In the genomic region with DNA sequence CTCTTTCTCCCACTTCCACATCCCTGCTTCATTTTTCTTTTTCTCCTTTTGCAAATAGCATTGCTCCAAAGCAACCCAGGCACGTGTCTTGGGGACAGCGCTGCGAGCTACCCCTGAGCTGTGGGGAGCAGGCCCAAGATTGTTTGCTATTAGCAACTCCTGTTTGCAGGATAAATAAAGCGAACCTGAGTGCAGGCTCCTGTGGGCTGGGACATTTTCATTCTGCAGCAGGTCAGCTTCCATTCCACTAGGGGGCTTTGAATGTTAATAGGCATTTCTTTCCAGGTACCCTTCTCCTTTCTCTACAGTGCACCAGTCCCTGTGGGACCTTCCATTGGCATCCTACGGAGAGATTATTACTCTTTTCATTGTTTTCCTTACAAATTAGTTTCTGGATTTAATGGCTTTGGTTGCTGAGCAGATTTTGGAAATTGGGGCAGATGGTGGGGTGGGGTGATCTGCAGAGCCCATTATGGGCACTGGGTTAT, we compare ENCODE assay signal across 8 cellular contexts. TPM values are rescaled to one million over a fixed set of nuclear protein-coding genes. Genes with fewer than 3 reads are reported as not detected.
DNase-seq lines count a peak whose midpoint lies in the region; ATAC-seq and TF ChIP-seq lines count a peak whose summit lies in the region.

No MANE protein-coding gene starts in this region.

- no peaks in the 10 kb centered on the region for H3K36me3 Mint-ChIP-seq in stimulated activated memory B cell treated with anti-CD40 and anti-IgM and Interleukin-4, amounts not matched to agents 10 μg/mL and 1 μg/mL and 100 μg/mL, for 72 hours

- DNase-seq in SIG-M5 treated with dmso at 0.1 percent for 504 hours (lab: John Stamatoyannopoulos, UW; ENCODE audit: unreplicated experiment) (peak; percentile 78), SIG-M5 (lab: John Stamatoyannopoulos, UW) (no peak), NCI-H460 (ENCODE audit: extremely low read depth, low read depth) (peak; percentile 1), epithelial cell of proximal tubule (ENCODE audit: low read depth) (no peak), NCI-H446 treated with DMSO at 0.1 percent for 48 hours (lab: John Stamatoyannopoulos, UW) (no peak)
- no peak for DNase-seq in activated CD4-positive, alpha-beta T cell treated with anti-CD3 and anti-CD28 coated beads, Interleukin-2, amount 50 U/mL, for 4 hours

- peak; percentile 20 for ATAC-seq in stimulated activated memory B cell treated with anti-CD40 and anti-IgM and Interleukin-4, amounts not matched to agents 10 μg/mL and 1 μg/mL and 100 μg/mL, for 72 hours
- no peak for ATAC-seq in GM21576 (IDR thresholded peaks at IDR 0.05; ENCODE audit: unreplicated experiment)

- H3K27me3 Mint-ChIP-seq in stimulated activated memory B cell treated with anti-CD40 and anti-IgM and Interleukin-4, amounts not matched to agents 10 μg/mL and 1 μg/mL and 100 μg/mL, for 72 hours: no peaks in the 10 kb centered on the region

- no peak overlapping the region for H3K27ac Mint-ChIP-seq in stimulated activated memory B cell treated with anti-CD40 and anti-IgM and Interleukin-4, amounts not matched to agents 10 μg/mL and 1 μg/mL and 100 μg/mL, for 72 hours

- no peak overlapping the region for H3K4me3 ChIP-seq in epithelial cell of proximal tubule (ENCODE audit: low read depth, low read length)

- TF ChIP-seq CTCF in epithelial cell of proximal tubule (conservative IDR thresholded peaks at IDR 0.05; ENCODE audit: low read depth, low read length): peak; percentile 65

- H3K4me3 Mint-ChIP-seq in stimulated activated memory B cell treated with anti-CD40 and anti-IgM and Interleukin-4, amounts not matched to agents 10 μg/mL and 1 μg/mL and 100 μg/mL, for 72 hours: no peak overlapping the region

- no peaks in the 10 kb centered on the region for H3K4me1 Mint-ChIP-seq in stimulated activated memory B cell treated with anti-CD40 and anti-IgM and Interleukin-4, amounts not matched to agents 10 μg/mL and 1 μg/mL and 100 μg/mL, for 72 hours

- H3K9me3 Mint-ChIP-seq in stimulated activated memory B cell treated with anti-CD40 and anti-IgM and Interleukin-4, amounts not matched to agents 10 μg/mL and 1 μg/mL and 100 μg/mL, for 72 hours: no peaks in the 10 kb centered on the region

RNA-seq across cellular contexts. Expression of gene OLFML3, which starts 54.0 kb away (rescaled TPM):
- 0.40 and 0.45 TPM in 2 replicates for total RNA-seq in NCI-H460 (2014; rRNA removed; shearing (Covaris generic))
- polyA plus RNA-seq in NCI-H460 (2014; cell fraction: nucleus; rRNA removed): 1.7 and 2.4 TPM in 2 replicates
- total RNA-seq in epithelial cell of proximal tubule: 0.12 and 1.0 TPM in 2 replicates

Comparison
In these comparisons a context has a peak if more than half of its experiments do, and no peak if none do; other contexts are left out.
1. DNase-seq: peak in SIG-M5 treated with dmso at 0.1 percent for 504 hours (single experiment) and NCI-H460 (single experiment); none in SIG-M5 (single experiment), epithelial cell of proximal tubule (single experiment), NCI-H446 treated with DMSO at 0.1 percent for 48 hours (single experiment) and activated CD4-positive, alpha-beta T cell treated with anti-CD3 and anti-CD28 coated beads, Interleukin-2, amount 50 U/mL, for 4 hours (0 of 2).